In genomic region chr19:14167594-14168138, GRCh38 we compare ENCODE assay signal across 12 cellular contexts. TPM values are rescaled to one million over a fixed set of nuclear protein-coding genes. Genes with fewer than 3 reads are reported as not detected.
DNase-seq lines count a peak whose midpoint lies in the region; ATAC-seq and TF ChIP-seq lines count a peak whose summit lies in the region.
"Had no signal": no experiment of that assay in that cellular context is flagged by ENCODE, and none has a peak within 500 bp of the region (broad histone marks: within the 10 kb centered on the region; RNA-seq: fewer than 3 reads in every experiment).

No MANE protein-coding gene starts in this region.

- H3F3A ChIP-seq in neural progenitor cell (ENCODE audit: low read depth): no peaks in the 10 kb centered on the region

- H3K36me3 Mint-ChIP-seq in neural progenitor cell: peaks cover 24% of the 10 kb centered on the region

- 30 to 40% methylated on average over 2 to 11 of the region's 18 CpGs for WGBS in esophagus squamous epithelium, 2 donors

- H3K27ac ChIP-seq in neural progenitor cell (no peak overlapping the region), esophagus squamous epithelium (peak overlapping the region in 1 of 4 donors; percentile 35)
- H3K27ac ChIP-seq: GM23248 had no signal

- no peak for TF ChIP-seq CTCF in neural progenitor cell (IDR thresholded peaks at IDR 0.05)
- TF ChIP-seq CTCF in esophagus squamous epithelium (IDR thresholded peaks at IDR 0.05): no peak

- no peaks in the 10 kb centered on the region for H3K27me3 ChIP-seq in neural progenitor cell
- H3K27me3 ChIP-seq in esophagus squamous epithelium: no peaks in the 10 kb centered on the region
- H3K27me3 ChIP-seq: stomach had no signal

- intact Hi-C loops in esophagus squamous epithelium (cut with DNase I): no loop called here

- no peak for TF ChIP-seq POLR2A in esophagus squamous epithelium (IDR thresholded peaks at IDR 0.05)

- H3K9me3 ChIP-seq in neural progenitor cell (ENCODE audit: low read depth) (no peaks in the 10 kb centered on the region), esophagus squamous epithelium (no peaks in the 10 kb centered on the region)
- H3K9me3 ChIP-seq: stomach had no signal

- no peak overlapping the region for H2AFZ ChIP-seq in neural progenitor cell (replicated peaks)
- H2AFZ ChIP-seq: GM23248 had no signal

- no peak overlapping the region for H3K4me3 Mint-ChIP-seq in neural progenitor cell
- H3K4me3 Mint-ChIP-seq: WTC11 had no signal

- H3K36me3 ChIP-seq in neural progenitor cell: no peaks in the 10 kb centered on the region
- H3K36me3 ChIP-seq in esophagus squamous epithelium: peaks cover 0 to 50% (median 6%) of the 10 kb centered on the region in 3 donors

- H3K27ac Mint-ChIP-seq in neural progenitor cell: no peak overlapping the region

- H3K4me3 ChIP-seq in neural progenitor cell (no peak overlapping the region), esophagus squamous epithelium (peak overlapping the region in 1 of 4 donors; percentile 36)
- H3K4me3 ChIP-seq: GM23248 had no signal

- no peaks in the 10 kb centered on the region for H3K9me3 Mint-ChIP-seq in neural progenitor cell
- H3K9me3 Mint-ChIP-seq: WTC11 had no signal

- H3K27me3 Mint-ChIP-seq in neural progenitor cell (ENCODE audit: insufficient read depth, low read depth): peaks cover 3% of the 10 kb centered on the region

- H3K4me1 ChIP-seq in neural progenitor cell: peaks cover 41% of the 10 kb centered on the region
- H3K4me1 ChIP-seq in esophagus squamous epithelium: peaks cover 0 to 25% (median 3%) of the 10 kb centered on the region in 3 donors

- DNase-seq in CMK (ENCODE audit: low read depth) (peak; percentile 31), T-helper 9 cell (peak; percentile 18), dermis blood vessel endothelial cell (peak; percentile 16), neural progenitor cell (ENCODE audit: low spot score) (no peak), esophagus squamous epithelium (lab: John Stamatoyannopoulos, UW) (no peak), nucleus accumbens (lab: John Stamatoyannopoulos, UW) (no peak), NCI-H187 (lab: John Stamatoyannopoulos, UW) (no peak)
- DNase-seq: GM23248, mesenchymal stem cell, stomach had no signal

- peak overlapping the region; percentile 20 for H3K9ac ChIP-seq in neural progenitor cell
- H3K9ac ChIP-seq: GM23248 had no signal

- H3K79me2 ChIP-seq in neural progenitor cell (ENCODE audit: low read depth): no peaks in the 10 kb centered on the region

- H4K20me1 ChIP-seq in neural progenitor cell (ENCODE audit: low read depth): peaks cover 41% of the 10 kb centered on the region

- H3K4me1 Mint-ChIP-seq in neural progenitor cell: peaks cover 18% of the 10 kb centered on the region

- ATAC-seq in GM19467 (IDR thresholded peaks at IDR 0.05; ENCODE audit: unreplicated experiment): no peak
- ATAC-seq: WTC11 had no signal

- H3K4me2 ChIP-seq in neural progenitor cell: no peak overlapping the region

RNA-seq across cellular contexts. Expression of gene ASF1B, which starts 31.3 kb away (rescaled TPM):
- total RNA-seq in dermis blood vessel endothelial cell (11.4 and 26.8 TPM in 2 replicates), neural progenitor cell (ENCODE audit: low replicate concordance) (16.4 and 38.8 TPM in 2 replicates), esophagus squamous epithelium (10 to 100 TPM in 2 of 4 donors, 1 to 10 TPM in 2; 3.2 to 25.6 (median 14.2) TPM)

RNA-seq across cellular contexts. Expression of gene ADGRL1, which starts 38.3 kb away (rescaled TPM):
- total RNA-seq in dermis blood vessel endothelial cell (5.1 and 6.3 TPM in 2 replicates), neural progenitor cell (ENCODE audit: low replicate concordance) (13.3 and 59.0 TPM in 2 replicates), esophagus squamous epithelium (10 to 100 TPM in 2 of 4 donors, 1 to 10 TPM in 2; 6.2 to 21.5 (median 10.7) TPM)

RNA-seq across cellular contexts. Expression of gene PRKACA, which starts 50.1 kb away (rescaled TPM):
- 42.7 and 92.6 TPM in 2 replicates for total RNA-seq in dermis blood vessel endothelial cell
- total RNA-seq in neural progenitor cell (ENCODE audit: low replicate concordance): 22.2 and 31.8 TPM in 2 replicates
- total RNA-seq in esophagus squamous epithelium: 10 to 100 TPM; 28.6 to 42.8 (median 37.0) TPM

Comparison
In these comparisons a context has a peak if more than half of its experiments do, and no peak if none do; other contexts are left out.
1. DNase-seq: peak in CMK (single experiment), T-helper 9 cell (single experiment) and dermis blood vessel endothelial cell (single experiment); none in neural progenitor cell (single experiment), esophagus squamous epithelium (single experiment), nucleus accumbens (0 of 56) and NCI-H187 (0 of 2).